39 cellular contexts compared by ENCODE assay signal in the genomic region with DNA sequence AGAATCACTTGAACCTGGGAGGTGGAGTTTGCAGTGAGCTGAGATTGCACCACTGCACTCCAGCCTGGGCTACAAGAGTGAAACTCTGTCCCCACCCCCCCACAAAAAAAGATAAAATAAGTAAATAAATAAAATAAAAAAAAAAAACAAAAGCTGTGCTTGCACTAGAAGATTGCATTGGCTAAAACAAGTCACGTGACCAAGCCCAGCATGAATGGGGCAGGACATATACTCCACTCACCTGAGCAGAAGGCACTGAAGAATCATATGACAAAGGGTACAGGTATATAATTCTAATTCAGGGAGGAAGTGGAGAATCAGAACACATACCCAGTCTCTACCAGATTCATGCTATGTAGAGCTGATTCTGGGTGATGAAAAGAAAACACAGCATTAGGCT. TPM values are rescaled to one million over a fixed set of nuclear protein-coding genes. Genes with fewer than 3 reads are reported as not detected.
"Had no signal": no experiment of that assay in that cellular context is flagged by ENCODE, and none has a peak within 500 bp of the region (broad histone marks: within the 10 kb centered on the region; RNA-seq: fewer than 3 reads in every experiment).

No MANE protein-coding gene starts in this region.

- H3K36me3 ChIP-seq: MG63 had no signal

- H3K4me3 ChIP-seq: MG63 had no signal

- DNase-seq: MG63, MM.1S, MV-4-11, NCI-H1048, NCI-H1092, NCI-H1092 treated with DMSO at 0.1 percent for 48 hours, NCI-H1105, NCI-H1105 treated with DMSO at 0.1 percent for 48 hours, NCI-H1417, NCI-H1417 treated with DMSO at 0.1 percent for 48 hours, NCI-H1436, NCI-H1436 treated with DMSO at 0.1 percent for 48 hours, NCI-H146, NCI-H1694, NCI-H1694 treated with DMSO at 0.1 percent for 48 hours, NCI-H187, NCI-H187 treated with DMSO at 0.1 percent for 48 hours, NCI-H1930, NCI-H2029, NCI-H2029 treated with DMSO at 0.1 percent for 48 hours, NCI-H2081, NCI-H2081 treated with DMSO at 0.1 percent for 48 hours, NCI-H2107, NCI-H2171, NCI-H2171 treated with DMSO at 0.1 percent for 48 hours, NCI-H2227 treated with DMSO at 0.1 percent for 48 hours, NCI-H226, NCI-H345, NCI-H446, NCI-H446 treated with DMSO at 0.1 percent for 48 hours, NCI-H510A, NCI-H510A treated with DMSO at 0.1 percent for 48 hours, NCI-H524, NCI-H524 treated with DMSO at 0.1 percent for 48 hours, NCI-H526, NCI-H526 treated with DMSO at 0.1 percent for 48 hours had no signal

RNA-seq across cellular contexts. Expression of gene CYP4F22, which starts 36.6 kb away (rescaled TPM):
- total RNA-seq: M059J, MCF 10A, NCI-H460 had no signal
